In the genomic region with DNA sequence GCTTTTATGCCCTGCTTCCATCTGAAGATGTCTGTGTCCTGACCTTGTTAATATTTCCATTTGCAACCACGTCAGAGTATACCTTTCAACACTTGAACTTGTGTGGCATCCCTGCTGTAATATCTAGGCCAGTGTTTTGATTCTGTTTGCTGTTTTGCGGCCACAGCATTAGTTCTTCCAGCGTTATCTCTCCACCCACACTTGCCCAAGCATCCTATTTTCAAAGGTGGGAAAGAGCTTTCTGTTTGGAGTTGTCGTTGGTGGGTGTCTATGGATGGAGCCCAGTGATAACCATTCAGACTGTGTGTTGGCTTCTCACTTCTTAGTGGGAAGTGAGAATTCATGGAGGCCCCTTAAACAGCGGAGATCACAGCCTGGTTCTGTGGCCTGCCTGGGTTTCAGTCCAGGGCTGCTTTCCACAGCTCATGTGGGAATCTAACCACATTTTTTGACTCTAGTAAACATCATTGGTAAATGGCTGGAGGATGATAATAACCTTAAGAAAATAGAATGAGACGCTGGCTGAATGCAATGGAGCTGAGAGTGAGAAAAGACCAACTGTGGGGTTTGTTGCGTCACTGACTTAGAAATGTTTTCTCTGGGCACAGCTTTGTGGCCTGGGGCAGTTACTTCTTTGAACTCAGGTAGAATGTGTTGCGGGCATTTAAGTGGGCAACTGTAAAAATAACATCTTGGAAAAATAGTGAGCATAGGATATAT, we compare ENCODE assay signal across 13 cellular contexts. TPM values are rescaled to one million over a fixed set of nuclear protein-coding genes. Genes with fewer than 3 reads are reported as not detected.
DNase-seq lines count a peak whose midpoint lies in the region; ATAC-seq and TF ChIP-seq lines count a peak whose summit lies in the region.
"Had no signal": no experiment of that assay in that cellular context is flagged by ENCODE, and none has a peak within 500 bp of the region (broad histone marks: within the 10 kb centered on the region; RNA-seq: fewer than 3 reads in every experiment).

No MANE protein-coding gene starts in this region.

- peak overlapping the region in 1 of 2 donors; percentile 41 for H3K9ac ChIP-seq in mucosa of rectum (ENCODE audit: low read depth in 1 of 2, low read length in 2 of 2)

- DNase-seq in AG09309 (ENCODE audit: low read depth) (peak; percentile 38), astrocyte of the hippocampus (ENCODE audit: low read depth, low spot score) (peak; percentile 25), G401 (ENCODE audit: low spot score) (no peak), SIG-M5 (lab: John Stamatoyannopoulos, UW) (no peak)
- DNase-seq in Jurkat, Clone E6-1 (ENCODE audit: low read depth, low spot score), result peak; percentile 91
- DNase-seq: activated T-cell treated with anti-CD3 and anti-CD28 coated beads, Interleukin-2, amount 50 U/mL, for 4 hours; C1 segment of cervical spinal cord; NCI-H526 treated with DMSO at 0.1 percent for 48 hours; substantia nigra had no signal

- TF ChIP-seq CTCF in AG09309 (IDR thresholded peaks at IDR 0.05; ENCODE audit: control insufficient read depth, insufficient read depth, low read depth, low read length, missing control alignments), result no peak

- no peak for ATAC-seq in HG02884 (IDR thresholded peaks at IDR 0.05; ENCODE audit: unreplicated experiment)
- no peak for ATAC-seq in GM21825 (IDR thresholded peaks at IDR 0.05; ENCODE audit: unreplicated experiment)
- ATAC-seq: activated T-cell treated with anti-CD3 and anti-CD28 coated beads, Interleukin-2, amount 50 U/mL, for 4 hours had no signal

- H3K27me3 ChIP-seq in mucosa of rectum (ENCODE audit: control insufficient read depth in 2 of 2, insufficient read depth in 2 of 2, low read length in 2 of 2), result no peaks in the 10 kb centered on the region

- no peaks in the 10 kb centered on the region for H3K36me3 ChIP-seq in mucosa of rectum (ENCODE audit: control insufficient read depth in 2 of 2, insufficient read depth in 2 of 2, low read length in 2 of 2)

- H3K27ac ChIP-seq in mucosa of rectum (ENCODE audit: low read depth in 2 of 2, low read length in 2 of 2), result peak overlapping the region; percentile 69 to 79

- H3K4me3 ChIP-seq in AG09309 (ENCODE audit: control insufficient read depth, low read depth, low read length), result no peak overlapping the region
- peak overlapping the region; percentile 39 for H3K4me3 ChIP-seq in Jurkat, Clone E6-1 (ENCODE audit: low read length)
- H3K4me3 ChIP-seq in mucosa of rectum (ENCODE audit: low read length in 2 of 2), result peak overlapping the region; percentile 8 to 43

- H3K4me1 ChIP-seq in mucosa of rectum (ENCODE audit: control insufficient read depth in 2 of 2, insufficient read depth in 2 of 2, low read length in 2 of 2), result peaks cover 50 to 65% of the 10 kb centered on the region in 2 donors

- H3K9me3 ChIP-seq in mucosa of rectum (ENCODE audit: control insufficient read depth in 2 of 2, low read length in 2 of 2), result no peaks in the 10 kb centered on the region

- in situ Hi-C loops in G401 (cut with HindIII; ENCODE audit: low sequenced_read_pairs), result no loop called here

RNA-seq across cellular contexts. Expression of a gene that starts 7.6 kb away (rescaled TPM):
- polyA plus RNA-seq in Jurkat, Clone E6-1 (2012; ENCODE audit: insufficient read depth, insufficient read length), result 9.7 TPM
- 0.25 and 0.85 TPM in 2 replicates for total RNA-seq in G401 (2014; rRNA removed; shearing (Covaris generic))
- total RNA-seq: LHCN-M2 had no signal

Comparison
In these comparisons a context has a peak if more than half of its experiments do, and no peak if none do; other contexts are left out.
1. DNase-seq: peak in AG09309 (single experiment), Jurkat, Clone E6-1 (single experiment) and astrocyte of the hippocampus (single experiment); none in G401 (single experiment) and SIG-M5 (single experiment).